2 cellular contexts compared by ENCODE assay signal in the genomic region with DNA sequence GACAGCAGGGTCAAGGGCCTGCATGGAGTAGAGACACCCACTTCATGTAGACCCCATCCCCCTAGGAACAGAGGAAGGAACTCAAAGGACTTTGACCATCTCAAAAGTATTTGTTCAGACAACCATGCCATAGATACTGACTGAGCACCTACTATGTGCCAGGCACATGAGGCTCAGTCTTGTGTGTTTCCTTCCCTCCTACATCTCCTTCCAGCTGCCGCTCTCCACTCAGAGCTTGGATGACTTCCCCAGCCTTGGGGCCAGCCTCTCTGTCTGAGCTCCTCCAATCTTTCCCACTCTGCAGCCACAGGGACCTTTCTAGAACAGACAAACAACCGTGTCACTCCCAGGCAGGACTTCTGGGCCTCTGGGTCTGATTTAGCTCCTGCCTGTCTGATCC.
TF ChIP-seq lines count a peak whose summit lies in the region.

No MANE protein-coding gene starts in this region.

TF ChIP-seq in IMR-90, 13 proteins besides CTCF, POLR2A, EP300 and RAD21:
- TF ChIP-seq, protein P1, sequence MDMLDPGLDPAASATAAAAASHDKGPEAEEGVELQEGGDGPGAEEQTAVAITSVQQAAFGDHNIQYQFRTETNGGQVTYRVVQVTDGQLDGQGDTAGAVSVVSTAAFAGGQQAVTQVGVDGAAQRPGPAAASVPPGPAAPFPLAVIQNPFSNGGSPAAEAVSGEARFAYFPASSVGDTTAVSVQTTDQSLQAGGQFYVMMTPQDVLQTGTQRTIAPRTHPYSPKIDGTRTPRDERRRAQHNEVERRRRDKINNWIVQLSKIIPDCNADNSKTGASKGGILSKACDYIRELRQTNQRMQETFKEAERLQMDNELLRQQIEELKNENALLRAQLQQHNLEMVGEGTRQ (IDR thresholded peaks at IDR 0.05; ENCODE audit: low read depth, low read length): no peak
- TF ChIP-seq SMC3 (IDR thresholded peaks at IDR 0.05; ENCODE audit: low read depth, low read length): no peak
- TF ChIP-seq MAFK (IDR thresholded peaks at IDR 0.05; ENCODE audit: low read depth, low read length): no peak
- no peak for TF ChIP-seq MAZ (IDR thresholded peaks at IDR 0.05; ENCODE audit: borderline replicate concordance, low read depth, low read length)
- TF ChIP-seq RFX5 (IDR thresholded peaks at IDR 0.05; ENCODE audit: low read depth, low read length): no peak
- no peak for TF ChIP-seq MXI1 (IDR thresholded peaks at IDR 0.05; ENCODE audit: borderline replicate concordance, low read depth, low read length)

TF ChIP-seq in liver, 16 proteins besides CTCF, POLR2A, EP300 and RAD21:
- no peak for TF ChIP-seq YY1 (IDR thresholded peaks at IDR 0.05)
